ENCODE assay signal across 8 cellular contexts in the genomic region with DNA sequence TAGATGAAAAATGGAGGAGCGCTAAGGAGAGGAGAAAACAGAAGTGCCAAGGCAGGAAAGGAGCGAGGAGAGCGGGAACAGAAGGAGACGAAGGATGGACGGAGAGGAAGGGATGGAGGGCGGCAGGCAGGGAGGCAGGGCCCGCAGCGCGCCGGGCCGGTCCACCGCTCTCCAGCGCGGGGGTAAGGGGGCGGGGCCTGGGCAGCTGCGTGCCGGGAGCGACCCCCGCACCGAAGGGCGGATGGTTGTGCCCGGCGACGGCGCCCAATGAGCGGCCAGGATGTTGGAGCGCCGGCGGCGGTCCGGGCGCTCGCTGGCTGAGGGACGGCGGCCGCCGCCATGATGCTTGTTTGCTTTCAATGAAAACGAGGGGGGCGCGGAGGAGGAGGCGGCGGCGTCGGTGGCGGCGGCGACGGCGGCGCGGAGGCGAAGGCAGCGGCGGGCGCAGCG.
DNase-seq lines count a peak whose midpoint lies in the region; ATAC-seq and TF ChIP-seq lines count a peak whose summit lies in the region.

A gene (plus strand): TSS at position 320 of the 450 bp plus-strand sequence. CDS start 34,898 bp downstream, outside the sequence.

- H3K27ac Mint-ChIP-seq in central memory CD8-positive, alpha-beta T cell (ENCODE audit: low read depth) = peak within 1 kb of the TSS; percentile 96

- H3K9me3 Mint-ChIP-seq in central memory CD8-positive, alpha-beta T cell = no peaks in the 10 kb centered on the region

- H3K27me3 Mint-ChIP-seq in central memory CD8-positive, alpha-beta T cell = no peaks in the 10 kb centered on the region

- H3K36me3 Mint-ChIP-seq in central memory CD8-positive, alpha-beta T cell (ENCODE audit: insufficient read depth) = peaks cover 14% of the 10 kb centered on the region

- DNase-seq in AG09319 (ENCODE audit: extremely low read depth, low read depth) = peak; percentile 92
- peak; percentile 85 for DNase-seq in NCI-H345 treated with DMSO at 0.1 percent for 48 hours (lab: John Stamatoyannopoulos, UW; ENCODE audit: unreplicated experiment)
- DNase-seq in activated CD4-positive, CD25-positive, alpha-beta regulatory T cell treated with anti-CD3 and anti-CD28 coated beads, Interleukin-2, amount 50 U/mL, for 16 hours (ENCODE audit: low read depth, low spot score) = peak; percentile 88
- peak; percentile 88 to 92 for DNase-seq in central memory CD8-positive, alpha-beta T cell (ENCODE audit: low spot score in 2 of 2)
- peak; percentile 97 for DNase-seq in iris pigment epithelial cell (ENCODE audit: low read depth)
- peak; percentile 86 to 87 for DNase-seq in stimulated activated CD4-positive, alpha-beta T cell treated with anti-CD3 and anti-CD28 coated beads, Interleukin-12 subunit alpha, Interleukin-12 subunit beta, amount 100 ng/mL, for 24 hours (ENCODE audit: low read depth in 2 of 2)

- peaks cover 33% of the 10 kb centered on the region for H3K4me1 Mint-ChIP-seq in central memory CD8-positive, alpha-beta T cell

- peak within 1 kb of the TSS; percentile 83 for H3K4me3 Mint-ChIP-seq in central memory CD8-positive, alpha-beta T cell

- TF ChIP-seq CTCF in AG09319 (IDR thresholded peaks at IDR 0.05; ENCODE audit: low read depth, low read length) = no peak

- ATAC-seq in GM19035 (IDR thresholded peaks at IDR 0.05; ENCODE audit: unreplicated experiment) = peak; percentile 91
- ATAC-seq in HG03342 (IDR thresholded peaks at IDR 0.05; ENCODE audit: unreplicated experiment) = peak; percentile 93
- peak; percentile 97 for ATAC-seq in central memory CD8-positive, alpha-beta T cell (replicated peaks; ENCODE audit: extremely low read depth, poor library complexity, severe bottlenecking)

Comparison
In these comparisons a context has a peak if more than half of its experiments do, and no peak if none do; other contexts are left out.
1. Peak in every context shown above with its lines: DNase-seq and ATAC-seq.